Comparison of ENCODE assay signal across 9 cellular contexts in genomic region chr5:471750-472058, GRCh38. TPM values are rescaled to one million over a fixed set of nuclear protein-coding genes. Genes with fewer than 3 reads are reported as not detected.
A peak's percentile ranks its signal among the peaks of the same experiment; 100 is the strongest.
DNase-seq lines count a peak whose midpoint lies in the region; ATAC-seq and TF ChIP-seq lines count a peak whose summit lies in the region.
"Had no signal": no experiment of that assay in that cellular context is flagged by ENCODE, and none has a peak within 500 bp of the region (broad histone marks: within the 10 kb centered on the region; RNA-seq: fewer than 3 reads in every experiment).

No MANE protein-coding gene starts in this region.

- peaks cover 61% of the 10 kb centered on the region for H4K20me1 ChIP-seq in BLaER1

- H3K36me3 ChIP-seq in BLaER1 = peaks cover 36% of the 10 kb centered on the region
- peaks cover 30% of the 10 kb centered on the region for H3K36me3 ChIP-seq in KOPT-K1 (ENCODE audit: insufficient read depth, low read length)
- no peaks in the 10 kb centered on the region for H3K36me3 ChIP-seq in breast epithelium

- H3K4me3 ChIP-seq in BLaER1 = peak overlapping the region; percentile 84
- H3K4me3 ChIP-seq in breast epithelium = peak overlapping the region; percentile 80 to 95 (median 87)

- peak overlapping the region; percentile 99 for H3K4me2 ChIP-seq in BLaER1

- ATAC-seq in natural killer cell treated with Interleukin-12 subunit alpha and Interleukin-12 subunit beta and Interleukin-15 and Interleukin-18, amount 100 ng/mL, for 72 hours = no peak
- ATAC-seq in GM18498 (IDR thresholded peaks at IDR 0.05; ENCODE audit: unreplicated experiment) = no peak

- peaks cover 0 to 8% of the 10 kb centered on the region in 2 donors for H3K27me3 Mint-ChIP-seq in natural killer cell treated with Interleukin-12 subunit alpha and Interleukin-12 subunit beta and Interleukin-15 and Interleukin-18, amount 100 ng/mL, for 72 hours

- H3K9me3 ChIP-seq in BLaER1 (no peaks in the 10 kb centered on the region), KOPT-K1 (ENCODE audit: insufficient read depth, low read length, poor library complexity, severe bottlenecking) (no peaks in the 10 kb centered on the region), breast epithelium (no peaks in the 10 kb centered on the region)

- H3K27me3 ChIP-seq in BLaER1 (peaks cover 33% of the 10 kb centered on the region), breast epithelium (peaks cover 2 to 21% of the 10 kb centered on the region in 2 donors)

- H3K4me3 Mint-ChIP-seq in natural killer cell treated with Interleukin-12 subunit alpha and Interleukin-12 subunit beta and Interleukin-15 and Interleukin-18, amount 100 ng/mL, for 72 hours = peak overlapping the region; percentile 80

- H3K27ac ChIP-seq in BLaER1 = peak overlapping the region; percentile 97
- H3K27ac ChIP-seq in KOPT-K1 (ENCODE audit: low read depth, low read length, poor library complexity, severe bottlenecking) = peak overlapping the region; percentile 84
- no peak overlapping the region for H3K27ac ChIP-seq in breast epithelium

- intact Hi-C loops in breast epithelium (cut with DNase I; ENCODE audit: low total_unique reads) = no loop called here

- peak overlapping the region; percentile 42 to 60 for H3K27ac Mint-ChIP-seq in natural killer cell treated with Interleukin-12 subunit alpha and Interleukin-12 subunit beta and Interleukin-15 and Interleukin-18, amount 100 ng/mL, for 72 hours

- TF ChIP-seq POLR2A in breast epithelium (IDR thresholded peaks at IDR 0.05) = no peak

- TF ChIP-seq CTCF in breast epithelium (IDR thresholded peaks at IDR 0.05) = no peak

- H3K4me1 ChIP-seq in BLaER1 (peaks cover 51% of the 10 kb centered on the region), breast epithelium (peaks cover 0 to 6% of the 10 kb centered on the region in 2 donors)

- no peaks in the 10 kb centered on the region for H3K9me3 Mint-ChIP-seq in natural killer cell treated with Interleukin-12 subunit alpha and Interleukin-12 subunit beta and Interleukin-15 and Interleukin-18, amount 100 ng/mL, for 72 hours

- H3K4me1 Mint-ChIP-seq in natural killer cell treated with Interleukin-12 subunit alpha and Interleukin-12 subunit beta and Interleukin-15 and Interleukin-18, amount 100 ng/mL, for 72 hours (ENCODE audit: low read depth in 2 of 2) = peaks cover 6 to 13% of the 10 kb centered on the region in 2 donors

- peak overlapping the region; percentile 95 for H3K9ac ChIP-seq in BLaER1

- DNase-seq in breast epithelium (ENCODE audit: low spot score in 2 of 2) (peak in 1 of 2 donors; percentile 19), NCI-H748 treated with DMSO at 0.1 percent for 48 hours (lab: John Stamatoyannopoulos, UW) (no peak), NCI-H187 (lab: John Stamatoyannopoulos, UW) (no peak)
- no peak for DNase-seq in natural killer cell treated with Interleukin-12 subunit alpha and Interleukin-12 subunit beta and Interleukin-15 and Interleukin-18, amount 100 ng/mL, for 72 hours (ENCODE audit: low spot score)
- no peak for DNase-seq in activated CD4-positive, CD25-positive, alpha-beta regulatory T cell treated with anti-CD3 and anti-CD28 coated beads, Interleukin-2, amount 50 U/mL, for 72 hours
- DNase-seq: NCI-H526 treated with DMSO at 0.1 percent for 48 hours had no signal

- H3K36me3 Mint-ChIP-seq in natural killer cell treated with Interleukin-12 subunit alpha and Interleukin-12 subunit beta and Interleukin-15 and Interleukin-18, amount 100 ng/mL, for 72 hours = no peaks in the 10 kb centered on the region

RNA-seq across cellular contexts. Expression of gene EXOC3, which starts 28.7 kb away (rescaled TPM):
- total RNA-seq in breast epithelium = 10 to 100 TPM; 49.8 to 63.7 (median 53.3) TPM
- 10 to 100 TPM; 60.2 to 89.8 TPM for total RNA-seq in natural killer cell treated with Interleukin-12 subunit alpha and Interleukin-12 subunit beta and Interleukin-15 and Interleukin-18, amount 100 ng/mL, for 72 hours

RNA-seq across cellular contexts. Expression of gene SLC9A3, which starts 52.5 kb away (rescaled TPM):
- 1 to 10 TPM; 1.1 to 5.6 (median 2.3) TPM for total RNA-seq in breast epithelium
- total RNA-seq in natural killer cell treated with Interleukin-12 subunit alpha and Interleukin-12 subunit beta and Interleukin-15 and Interleukin-18, amount 100 ng/mL, for 72 hours = 1 to 10 TPM in 1 of 2 donors, under 1 TPM in 1; 0.21 to 1.1 TPM

Comparison
In these comparisons a context has a peak if more than half of its experiments do, and no peak if none do; other contexts are left out.
1. H3K27ac ChIP-seq: peak in BLaER1 (single experiment) and KOPT-K1 (single experiment); none in breast epithelium (0 of 2).